In the genomic region with DNA sequence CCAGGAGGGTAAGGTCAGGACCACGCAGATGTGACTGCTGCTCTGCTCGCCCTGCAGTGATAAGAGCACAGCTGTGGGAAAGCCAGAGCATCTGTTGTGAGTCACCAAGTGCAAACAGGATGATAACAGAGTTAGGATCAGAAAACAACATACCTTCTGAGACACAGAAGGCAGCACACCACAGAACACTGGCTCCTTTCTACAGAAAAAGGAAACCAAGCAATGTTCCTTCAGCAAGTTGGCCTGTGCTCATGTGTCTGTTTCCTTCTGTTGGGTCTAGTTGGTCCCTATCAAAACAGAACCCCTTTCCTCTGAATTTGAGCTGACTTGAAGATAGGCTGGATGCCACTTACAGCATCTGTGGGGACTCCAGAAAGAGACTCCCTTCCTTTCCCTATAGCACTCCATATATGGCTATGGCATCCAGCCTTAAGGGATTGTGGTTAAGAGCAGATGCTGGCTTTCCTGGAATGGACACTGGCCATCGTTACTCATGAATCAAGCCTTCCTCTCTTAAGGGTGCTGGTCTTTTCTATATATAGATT, we compare ENCODE assay signal across 8 cellular contexts.
DNase-seq lines count a peak whose midpoint lies in the region; ATAC-seq lines count a peak whose summit lies in the region.

No MANE protein-coding gene starts in this region.

- DNase-seq in SJSA1 (ENCODE audit: low read depth in 1 of 2, low spot score in 2 of 2), result peak; percentile 81 to 92
- peak; percentile 79 for DNase-seq in foreskin melanocyte
- DNase-seq in medulla oblongata (ENCODE audit: extremely low spot score), result no peak

- H3K9me3 ChIP-seq in SJSA1 (replicated peaks), result no peaks in the 10 kb centered on the region

- no peaks in the 10 kb centered on the region for H3K27me3 ChIP-seq in ACC112 (ENCODE audit: insufficient read depth, low read length)
- H3K27me3 ChIP-seq in SJSA1 (replicated peaks), result no peaks in the 10 kb centered on the region

- peaks cover 32% of the 10 kb centered on the region for H3K4me1 ChIP-seq in ACC112 (ENCODE audit: control insufficient read depth, insufficient read depth, low read length, unreplicated experiment)
- peaks cover 36% of the 10 kb centered on the region for H3K4me1 ChIP-seq in SJSA1 (replicated peaks)

- ATAC-seq in GM21619 (IDR thresholded peaks at IDR 0.05; ENCODE audit: unreplicated experiment), result peak; percentile 67
- no peak for ATAC-seq in HG02763 (IDR thresholded peaks at IDR 0.05; ENCODE audit: unreplicated experiment)
- ATAC-seq in HG03520 (IDR thresholded peaks at IDR 0.05; ENCODE audit: unreplicated experiment), result no peak
- no peak for ATAC-seq in HG03097 (IDR thresholded peaks at IDR 0.05; ENCODE audit: low FRiP score, unreplicated experiment)

- H3K27ac ChIP-seq in ACC112 (ENCODE audit: low read depth, low read length), result peak overlapping the region; percentile 90
- H3K27ac ChIP-seq in SJSA1, result peak overlapping the region; percentile 79

- H3K4me3 ChIP-seq in ACC112 (ENCODE audit: low read depth, low read length), result 0 out of 2 replicates have a peak overlapping the region, but pooled peaks have one; percentile 18
- H3K4me3 ChIP-seq in SJSA1, result no peak overlapping the region

- H2AFZ ChIP-seq in ACC112 (ENCODE audit: low read length, unreplicated experiment), result no peak overlapping the region

- H3K36me3 ChIP-seq in ACC112 (ENCODE audit: insufficient read depth, low read length), result no peaks in the 10 kb centered on the region
- H3K36me3 ChIP-seq in SJSA1, result no peaks in the 10 kb centered on the region

- H3K79me2 ChIP-seq in ACC112 (ENCODE audit: control insufficient read depth, insufficient read depth, low read length, unreplicated experiment), result no peaks in the 10 kb centered on the region
